1 cellular context compared by ENCODE assay signal in the genomic region with DNA sequence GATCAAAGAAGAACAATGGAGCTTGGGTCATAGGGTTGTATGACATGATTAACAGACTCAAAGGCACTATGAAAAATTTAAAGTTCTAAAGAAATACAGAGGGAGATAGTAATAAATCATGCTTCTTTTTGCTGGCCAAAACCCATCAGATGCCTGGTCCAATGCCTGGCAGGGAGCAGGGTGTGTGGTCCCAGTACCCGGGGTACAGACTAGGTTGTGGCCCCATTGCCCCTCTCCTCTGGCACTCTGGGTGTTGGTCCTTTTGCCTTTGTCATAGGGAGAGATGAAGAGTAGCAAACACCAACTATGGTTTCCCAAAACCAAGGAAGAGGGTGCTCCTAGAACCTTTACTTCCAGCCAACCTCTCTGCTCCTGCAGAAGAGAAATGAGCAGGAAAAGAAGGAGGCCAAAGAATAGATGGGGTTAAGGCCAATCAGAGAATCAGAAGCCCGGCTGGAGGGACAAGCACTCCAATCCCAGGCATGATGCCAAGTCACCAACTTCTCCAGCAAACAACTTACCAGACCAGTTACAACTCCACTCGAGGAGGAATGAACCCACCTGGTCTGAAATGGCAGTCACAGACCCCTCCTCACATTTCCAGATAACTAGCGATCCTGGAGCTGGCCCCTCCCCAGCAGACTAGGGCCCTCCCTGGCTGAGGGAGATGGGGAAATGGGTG.
TF ChIP-seq lines count a peak whose summit lies in the region.

No MANE protein-coding gene starts in this region.

TF ChIP-seq in GM23338, 12 proteins besides CTCF, POLR2A, EP300 and RAD21 (continued from another document):
- TF ChIP-seq NANOG (IDR thresholded peaks at IDR 0.05; ENCODE audit: borderline replicate concordance) (no peak), CREB1 (CRISPR knock-in tag; IDR thresholded peaks at IDR 0.05; ENCODE audit: low read depth) (no peak), EZH2 (IDR thresholded peaks at IDR 0.05; ENCODE audit: low read depth, unreplicated experiment) (no peak), STAT1 (IDR thresholded peaks at IDR 0.05; ENCODE audit: unreplicated experiment) (no peak), ZNF114 (CRISPR knock-in tag; IDR thresholded peaks at IDR 0.05) (no peak), JUNB (IDR thresholded peaks at IDR 0.05; ENCODE audit: unreplicated experiment) (no peak), POLR2AphosphoS5 (IDR thresholded peaks at IDR 0.05; ENCODE audit: low read depth) (no peak), EZH2phosphoT487 (IDR thresholded peaks at IDR 0.05; ENCODE audit: unreplicated experiment) (no peak), ZNF331 (CRISPR knock-in tag; IDR thresholded peaks at IDR 0.05; ENCODE audit: low read depth) (no peak)
- TF ChIP-seq, protein P1, sequence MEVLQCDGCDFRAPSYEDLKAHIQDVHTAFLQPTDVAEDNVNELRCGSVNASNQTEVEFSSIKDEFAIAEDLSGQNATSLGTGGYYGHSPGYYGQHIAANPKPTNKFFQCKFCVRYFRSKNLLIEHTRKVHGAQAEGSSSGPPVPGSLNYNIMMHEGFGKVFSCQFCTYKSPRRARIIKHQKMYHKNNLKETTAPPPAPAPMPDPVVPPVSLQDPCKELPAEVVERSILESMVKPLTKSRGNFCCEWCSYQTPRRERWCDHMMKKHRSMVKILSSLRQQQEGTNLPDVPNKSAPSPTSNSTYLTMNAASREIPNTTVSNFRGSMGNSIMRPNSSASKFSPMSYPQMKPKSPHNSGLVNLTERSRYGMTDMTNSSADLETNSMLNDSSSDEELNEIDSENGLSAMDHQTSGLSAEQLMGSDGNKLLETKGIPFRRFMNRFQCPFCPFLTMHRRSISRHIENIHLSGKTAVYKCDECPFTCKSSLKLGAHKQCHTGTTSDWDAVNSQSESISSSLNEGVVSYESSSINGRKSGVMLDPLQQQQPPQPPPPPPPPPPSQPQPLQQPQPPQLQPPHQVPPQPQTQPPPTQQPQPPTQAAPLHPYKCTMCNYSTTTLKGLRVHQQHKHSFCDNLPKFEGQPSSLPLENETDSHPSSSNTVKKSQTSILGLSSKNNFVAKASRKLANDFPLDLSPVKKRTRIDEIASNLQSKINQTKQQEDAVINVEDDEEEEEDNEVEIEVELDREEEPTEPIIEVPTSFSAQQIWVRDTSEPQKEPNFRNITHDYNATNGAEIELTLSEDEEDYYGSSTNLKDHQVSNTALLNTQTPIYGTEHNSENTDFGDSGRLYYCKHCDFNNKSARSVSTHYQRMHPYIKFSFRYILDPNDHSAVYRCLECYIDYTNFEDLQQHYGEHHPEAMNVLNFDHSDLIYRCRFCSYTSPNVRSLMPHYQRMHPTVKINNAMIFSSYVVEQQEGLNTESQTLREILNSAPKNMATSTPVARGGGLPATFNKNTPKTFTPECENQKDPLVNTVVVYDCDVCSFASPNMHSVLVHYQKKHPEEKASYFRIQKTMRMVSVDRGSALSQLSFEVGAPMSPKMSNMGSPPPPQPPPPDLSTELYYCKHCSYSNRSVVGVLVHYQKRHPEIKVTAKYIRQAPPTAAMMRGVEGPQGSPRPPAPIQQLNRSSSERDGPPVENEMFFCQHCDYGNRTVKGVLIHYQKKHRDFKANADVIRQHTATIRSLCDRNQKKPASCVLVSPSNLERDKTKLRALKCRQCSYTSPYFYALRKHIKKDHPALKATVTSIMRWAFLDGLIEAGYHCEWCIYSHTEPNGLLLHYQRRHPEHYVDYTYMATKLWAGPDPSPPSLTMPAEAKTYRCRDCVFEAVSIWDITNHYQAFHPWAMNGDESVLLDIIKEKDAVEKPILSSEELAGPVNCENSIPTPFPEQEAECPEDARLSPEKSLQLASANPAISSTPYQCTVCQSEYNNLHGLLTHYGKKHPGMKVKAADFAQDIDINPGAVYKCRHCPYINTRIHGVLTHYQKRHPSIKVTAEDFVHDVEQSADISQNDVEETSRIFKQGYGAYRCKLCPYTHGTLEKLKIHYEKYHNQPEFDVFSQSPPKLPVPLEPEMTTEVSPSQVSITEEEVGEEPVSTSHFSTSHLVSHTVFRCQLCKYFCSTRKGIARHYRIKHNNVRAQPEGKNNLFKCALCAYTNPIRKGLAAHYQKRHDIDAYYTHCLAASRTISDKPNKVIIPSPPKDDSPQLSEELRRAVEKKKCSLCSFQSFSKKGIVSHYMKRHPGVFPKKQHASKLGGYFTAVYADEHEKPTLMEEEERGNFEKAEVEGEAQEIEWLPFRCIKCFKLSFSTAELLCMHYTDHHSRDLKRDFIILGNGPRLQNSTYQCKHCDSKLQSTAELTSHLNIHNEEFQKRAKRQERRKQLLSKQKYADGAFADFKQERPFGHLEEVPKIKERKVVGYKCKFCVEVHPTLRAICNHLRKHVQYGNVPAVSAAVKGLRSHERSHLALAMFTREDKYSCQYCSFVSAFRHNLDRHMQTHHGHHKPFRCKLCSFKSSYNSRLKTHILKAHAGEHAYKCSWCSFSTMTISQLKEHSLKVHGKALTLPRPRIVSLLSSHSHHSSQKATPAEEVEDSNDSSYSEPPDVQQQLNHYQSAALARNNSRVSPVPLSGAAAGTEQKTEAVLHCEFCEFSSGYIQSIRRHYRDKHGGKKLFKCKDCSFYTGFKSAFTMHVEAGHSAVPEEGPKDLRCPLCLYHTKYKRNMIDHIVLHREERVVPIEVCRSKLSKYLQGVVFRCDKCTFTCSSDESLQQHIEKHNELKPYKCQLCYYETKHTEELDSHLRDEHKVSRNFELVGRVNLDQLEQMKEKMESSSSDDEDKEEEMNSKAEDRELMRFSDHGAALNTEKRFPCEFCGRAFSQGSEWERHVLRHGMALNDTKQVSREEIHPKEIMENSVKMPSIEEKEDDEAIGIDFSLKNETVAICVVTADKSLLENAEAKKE (CRISPR knock-in tag; IDR thresholded peaks at IDR 0.05) = no peak
